ENCODE assay signal across 11 cellular contexts in genomic region chr6:1796706-1797529, GRCh38.
DNase-seq lines count a peak whose midpoint lies in the region; ATAC-seq, FAIRE-seq and TF ChIP-seq lines count a peak whose summit lies in the region.
"Had no signal": no experiment of that assay in that cellular context is flagged by ENCODE, and none has a peak within 500 bp of the region (broad histone marks: within the 10 kb centered on the region; RNA-seq: fewer than 3 reads in every experiment).

No MANE protein-coding gene starts in this region.

- no peaks in the 10 kb centered on the region for H3K27me3 ChIP-seq in duodenal mucosa (ENCODE audit: control insufficient read depth in 1 of 2, insufficient read depth in 2 of 2, low read length in 2 of 2)
- H3K27me3 ChIP-seq in endodermal cell (ENCODE audit: control insufficient read depth, insufficient read depth, low read length, poor library complexity, severe bottlenecking), result no peaks in the 10 kb centered on the region
- no peaks in the 10 kb centered on the region for H3K27me3 ChIP-seq in esophagus muscularis mucosa

- H3K27ac Mint-ChIP-seq in endodermal cell, result no peak overlapping the region

- no peak for TF ChIP-seq POLR2A in esophagus muscularis mucosa (IDR thresholded peaks at IDR 0.05; ENCODE audit: low read depth)

- H3K4me3 ChIP-seq in duodenal mucosa (ENCODE audit: low read depth in 1 of 2, low read length in 2 of 2) (peak overlapping the region in 1 of 2 donors; percentile 13), endodermal cell (ENCODE audit: low read length) (no peak overlapping the region), esophagus muscularis mucosa (no peak overlapping the region)

- H3K4me1 ChIP-seq in duodenal mucosa (ENCODE audit: control insufficient read depth in 1 of 2, insufficient read depth in 2 of 2, low read length in 2 of 2), result peaks cover 34 to 43% of the 10 kb centered on the region in 2 donors
- no peaks in the 10 kb centered on the region for H3K4me1 ChIP-seq in endodermal cell (ENCODE audit: control insufficient read depth, insufficient read depth, low read length)
- peaks cover 0 to 8% (median 0%) of the 10 kb centered on the region in 4 donors for H3K4me1 ChIP-seq in esophagus muscularis mucosa

- DNase-seq in GM18507 (ENCODE audit: extremely low spot score, insufficient read length, low read depth), result no peak
- DNase-seq in endodermal cell, result no peak
- no peak for DNase-seq in esophagus muscularis mucosa (ENCODE audit: extremely low spot score)
- no peak for DNase-seq in GDM1 (lab: John Stamatoyannopoulos, UW)
- no peak for DNase-seq in kidney glomerular epithelial cell (lab: John Stamatoyannopoulos, UW)
- DNase-seq: cerebellar nuclear complex, DMS 273 treated with DMSO at 0.1 percent for 48 hours, posterior cingulate gyrus had no signal

- peaks cover 8% of the 10 kb centered on the region for H3K4me1 Mint-ChIP-seq in endodermal cell

- no peak overlapping the region for H3K27ac ChIP-seq in duodenal mucosa (ENCODE audit: low read depth, low read length)
- no peak overlapping the region for H3K27ac ChIP-seq in endodermal cell (ENCODE audit: low read depth, low read length)
- H3K27ac ChIP-seq in esophagus muscularis mucosa (replicated peaks in 1 of 4), result peak overlapping the region in 1 of 4 donors; percentile 33

- intact Hi-C loops in esophagus muscularis mucosa (cut with DNase I), result no loop called here

- ATAC-seq in GM21423 (IDR thresholded peaks at IDR 0.05; ENCODE audit: unreplicated experiment) (peak; percentile 85), HG03108 (IDR thresholded peaks at IDR 0.05; ENCODE audit: unreplicated experiment) (peak; percentile 82)

- no peaks in the 10 kb centered on the region for H3K36me3 Mint-ChIP-seq in endodermal cell (ENCODE audit: low read depth)

- no peaks in the 10 kb centered on the region for H3K36me3 ChIP-seq in duodenal mucosa (ENCODE audit: control insufficient read depth in 1 of 2, insufficient read depth in 2 of 2, low read length in 2 of 2)
- H3K36me3 ChIP-seq in endodermal cell (ENCODE audit: control insufficient read depth, insufficient read depth, low read length), result no peaks in the 10 kb centered on the region
- no peaks in the 10 kb centered on the region for H3K36me3 ChIP-seq in esophagus muscularis mucosa

- TF ChIP-seq EP300 in esophagus muscularis mucosa (IDR thresholded peaks at IDR 0.05), result no peak

- H3K4me3 Mint-ChIP-seq in endodermal cell, result no peak overlapping the region

- H3K9me3 ChIP-seq in duodenal mucosa (ENCODE audit: control insufficient read depth in 1 of 2, low read length in 2 of 2) (no peaks in the 10 kb centered on the region), endodermal cell (ENCODE audit: control insufficient read depth, low read length) (no peaks in the 10 kb centered on the region), esophagus muscularis mucosa (no peaks in the 10 kb centered on the region)

- no peaks in the 10 kb centered on the region for H3K9me3 Mint-ChIP-seq in endodermal cell

- no peaks in the 10 kb centered on the region for H3K27me3 Mint-ChIP-seq in endodermal cell (ENCODE audit: insufficient read depth)

- TF ChIP-seq CTCF in endodermal cell (conservative IDR thresholded peaks at IDR 0.05), result no peak
- no peak for TF ChIP-seq CTCF in esophagus muscularis mucosa (IDR thresholded peaks at IDR 0.05)

- FAIRE-seq in GM18507 (lab: Jason Lieb, UNC), result peak; percentile 66

- H3K9ac ChIP-seq in duodenal mucosa (ENCODE audit: low read depth in 1 of 2, low read length in 2 of 2) (peak overlapping the region; percentile 15 to 41), endodermal cell (ENCODE audit: extremely low read depth, low read length, poor library complexity, severe bottlenecking) (no peak overlapping the region)

- WGBS in endodermal cell (ENCODE audit: insufficient coverage in 1 of 2, insufficient read length in 1 of 2), 2 experiments, result 94 to 97% methylated on average over 8 of the region's 8 CpGs
- WGBS in esophagus muscularis mucosa, result 97% methylated on average over 8 of the region's 8 CpGs
